In genomic region chr22:27438271-27438980, GRCh38 we compare ENCODE assay signal across 10 cellular contexts.
A peak's percentile ranks its signal among the peaks of the same experiment; 100 is the strongest.
DNase-seq lines count a peak whose midpoint lies in the region; ATAC-seq and TF ChIP-seq lines count a peak whose summit lies in the region.
"Had no signal": no experiment of that assay in that cellular context is flagged by ENCODE, and none has a peak within 500 bp of the region (broad histone marks: within the 10 kb centered on the region; RNA-seq: fewer than 3 reads in every experiment).

No MANE protein-coding gene starts in this region.

- H3K9me3 ChIP-seq in RWPE2 (ENCODE audit: severe bottlenecking), result no peaks in the 10 kb centered on the region
- no peaks in the 10 kb centered on the region for H3K9me3 ChIP-seq in right cardiac atrium (ENCODE audit: control insufficient read depth, low read length)
- H3K9me3 ChIP-seq in stomach, result no peaks in the 10 kb centered on the region

- intact Hi-C loops in right cardiac atrium (cut with DNase I), result no loop called here
- intact Hi-C loops in stomach (cut with DNase I; ENCODE audit: low total_unique reads), result no loop called here

- H3K27ac ChIP-seq in RWPE2 (ENCODE audit: poor library complexity, severe bottlenecking) (no peak overlapping the region), right cardiac atrium (ENCODE audit: low read length) (no peak overlapping the region), stomach (peak overlapping the region in 3 of 5 donors; percentile 30 to 74 (median 63))

- DNase-seq in DMS53 (lab: John Stamatoyannopoulos, UW), result peak; percentile 0
- DNase-seq in DMS53 treated with DMSO at 0.1 percent for 48 hours (lab: John Stamatoyannopoulos, UW; ENCODE audit: unreplicated experiment), result no peak
- DNase-seq in RWPE2 (ENCODE audit: low spot score), result no peak
- DNase-seq in right cardiac atrium, result peak; percentile 56 to 88 (median 79)
- DNase-seq in stomach, result peak; percentile 73
- no peak for DNase-seq in NCI-H226
- DNase-seq: naive thymus-derived CD8-positive, alpha-beta T cell had no signal

- H3K36me3 ChIP-seq in RWPE2 (ENCODE audit: low read depth), result no peaks in the 10 kb centered on the region
- no peaks in the 10 kb centered on the region for H3K36me3 ChIP-seq in stomach

- no peak for TF ChIP-seq POLR2A in stomach (IDR thresholded peaks at IDR 0.05)

- WGBS in right cardiac atrium, result 18% methylated on average over 22 of the region's 22 CpGs
- WGBS in stomach, 5 donors, result 1 to 13% (median 10%) methylated on average over 21 to 22 of the region's 22 CpGs

- no peak for TF ChIP-seq CTCF in RWPE2 (IDR thresholded peaks at IDR 0.05; ENCODE audit: poor library complexity, severe bottlenecking)
- TF ChIP-seq CTCF in stomach (IDR thresholded peaks at IDR 0.05), result no peak

- no peak for TF ChIP-seq EP300 in stomach (IDR thresholded peaks at IDR 0.05)

- peak; percentile 49; the same call in 2 of the 3 replicates for ATAC-seq in RWPE2 (ENCODE audit: low read depth)
- ATAC-seq in right cardiac atrium, result peak; percentile 10 to 38
- ATAC-seq in HG03175 (IDR thresholded peaks at IDR 0.05; ENCODE audit: unreplicated experiment), result no peak
- ATAC-seq in GM18517 (IDR thresholded peaks at IDR 0.05; ENCODE audit: unreplicated experiment), result no peak
- ATAC-seq: K562; naive thymus-derived CD8-positive, alpha-beta T cell had no signal

- H3K27me3 ChIP-seq in RWPE2 (ENCODE audit: insufficient read depth, poor library complexity, severe bottlenecking), result no peaks in the 10 kb centered on the region
- no peaks in the 10 kb centered on the region for H3K27me3 ChIP-seq in right cardiac atrium (ENCODE audit: control insufficient read depth, insufficient read depth)
- H3K27me3 ChIP-seq in stomach, result no peaks in the 10 kb centered on the region

- H3K4me3 ChIP-seq in RWPE2 (ENCODE audit: severe bottlenecking), result no peak overlapping the region
- no peak overlapping the region for H3K4me3 ChIP-seq in right cardiac atrium (ENCODE audit: low read length)
- H3K4me3 ChIP-seq in stomach, result peak overlapping the region in 1 of 4 donors; percentile 17
- H3K4me3 ChIP-seq: K562 had no signal

- H3K4me1 ChIP-seq in RWPE2 (ENCODE audit: insufficient read depth, poor library complexity, severe bottlenecking) (peaks cover 8% of the 10 kb centered on the region), right cardiac atrium (ENCODE audit: control insufficient read depth, insufficient read depth, low read length) (peaks cover 2% of the 10 kb centered on the region), stomach (peaks cover 12 to 21% (median 16%) of the 10 kb centered on the region in 4 donors)

Comparison
In these comparisons a context has a peak if more than half of its experiments do, and no peak if none do; other contexts are left out.
1. DNase-seq: peak in DMS53 (single experiment), right cardiac atrium (3 of 3) and stomach (single experiment); none in DMS53 treated with DMSO at 0.1 percent for 48 hours (single experiment), RWPE2 (single experiment) and NCI-H226 (single experiment).
2. ATAC-seq: peak in RWPE2 (single experiment) and right cardiac atrium (2 of 2); none in HG03175 (single experiment) and GM18517 (single experiment).
3. H3K27ac ChIP-seq: peak in stomach (3 of 5); none in RWPE2 (single experiment) and right cardiac atrium (single experiment).